ENCODE assay signal across 20 cellular contexts in the genomic region with DNA sequence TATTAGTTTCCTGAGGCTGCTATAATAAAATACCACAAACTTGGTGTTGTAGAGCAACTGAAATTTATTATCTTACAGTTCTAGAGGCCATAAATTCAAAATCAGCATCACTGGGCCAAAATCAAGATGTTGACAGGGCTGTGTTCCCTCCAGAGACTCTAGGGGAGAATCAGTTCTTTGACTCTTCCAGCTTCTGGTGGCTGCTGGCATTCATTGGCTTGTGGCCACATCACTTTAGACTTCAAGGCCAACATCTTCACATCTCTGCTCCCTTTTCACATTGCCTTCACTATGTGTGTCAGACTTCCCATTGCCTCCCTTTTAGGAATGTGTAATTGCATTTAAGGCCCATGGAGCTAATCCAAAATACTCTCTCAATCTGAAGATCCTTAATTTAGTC. TPM values are rescaled to one million over a fixed set of nuclear protein-coding genes. Genes with fewer than 3 reads are reported as not detected.
DNase-seq lines count a peak whose midpoint lies in the region; ATAC-seq and TF ChIP-seq lines count a peak whose summit lies in the region.
"Had no signal": no experiment of that assay in that cellular context is flagged by ENCODE, and none has a peak within 500 bp of the region (broad histone marks: within the 10 kb centered on the region; RNA-seq: fewer than 3 reads in every experiment).

No MANE protein-coding gene starts in this region.

- DNase-seq in CD4-positive, alpha-beta T cell: no peak
- DNase-seq in central memory CD8-positive, alpha-beta T cell (ENCODE audit: low spot score in 2 of 2): no peak
- DNase-seq in nephron progenitor cell (no peak), SHP77 treated with DMSO at 0.1 percent for 48 hours (lab: John Stamatoyannopoulos, UW) (no peak), left ventricle myocardium inferior (no peak), PC-9 (no peak), NCI-H2029 (lab: John Stamatoyannopoulos, UW) (no peak)
- DNase-seq: 8988T; ACHN; BE2C; C1 segment of cervical spinal cord; Caco-2; Calu3; CD4-positive, CD25-positive, alpha-beta regulatory T cell; CD8-positive, alpha-beta T cell; DMS79 treated with DMSO at 0.1 percent for 48 hours; GF-D8 had no signal

- H3K4me2 ChIP-seq in PC-9: no peak overlapping the region
- H3K4me2 ChIP-seq: BLaER1 had no signal

- H3K9me3 ChIP-seq in CD4-positive, alpha-beta T cell (ENCODE audit: control insufficient read depth, low read length): peaks cover 5% of the 10 kb centered on the region
- H3K9me3 ChIP-seq in HEK293 (ENCODE audit: control insufficient read depth, insufficient read depth, low read depth, low read length) (no peaks in the 10 kb centered on the region), left ventricle myocardium inferior (replicated peaks) (no peaks in the 10 kb centered on the region), PC-9 (ENCODE audit: insufficient read depth, low read depth) (no peaks in the 10 kb centered on the region)
- H3K9me3 ChIP-seq: BE2C, BLaER1, Caco-2 had no signal

- intact Hi-C loops in CD4-positive, alpha-beta T cell (cut with DNase I, micrococcal nuclease): loop anchor here (5.0 to 10.0 kb wide), 4 partner anchors 344 to 622 kb away; a partner anchor contains a TSS
- intact Hi-C loops in left ventricle myocardium inferior (cut with micrococcal nuclease): no loop called here
- intact Hi-C loops in PC-9 (cut with micrococcal nuclease; ENCODE audit: unreplicated experiment): loop anchor here (2.0 to 10.0 kb wide), 3 partner anchors 516 to 771 kb away; a partner anchor contains a TSS

- H3K4me1 ChIP-seq in HEK293 (ENCODE audit: control insufficient read depth, insufficient read depth, low read length) (no peaks in the 10 kb centered on the region; the same call in 1 of the 2 replicates), left ventricle myocardium inferior (peaks cover 22% of the 10 kb centered on the region), PC-9 (replicated peaks; ENCODE audit: insufficient read depth) (peaks cover 16% of the 10 kb centered on the region)
- H3K4me1 ChIP-seq: BE2C, Caco-2 had no signal

- H3K27me3 Mint-ChIP-seq in CD4-positive, alpha-beta T cell: peaks cover 29% of the 10 kb centered on the region
- peaks cover 35% of the 10 kb centered on the region for H3K27me3 Mint-ChIP-seq in central memory CD8-positive, alpha-beta T cell
- H3K27me3 Mint-ChIP-seq in nephron progenitor cell (ENCODE audit: low read depth, poor library complexity): peaks cover 44% of the 10 kb centered on the region

- CTCF ChIA-PET in CD4-positive, alpha-beta T cell (lab: Charles Lee): interaction anchor here (3.0 kb wide), 1 partner anchor 206 kb away, joined by 27 read pairs; no protein-coding TSS in a partner anchor
- CTCF ChIA-PET in HEK293 (lab: Yijun Ruan, JAX): interaction anchor here (0.6 to 2.1 kb wide), 3 partner anchors 8 to 517 kb away, joined by 3 to 11 read pairs (median 3); no protein-coding TSS in a partner anchor
- CTCF ChIA-PET in PC-9 (lab: Charles Lee): interaction anchor here (0.6 kb wide), 1 partner anchor 509 kb away, joined by 3 read pairs; no protein-coding TSS in a partner anchor

- no peak overlapping the region for H3K27ac Mint-ChIP-seq in CD4-positive, alpha-beta T cell
- no peak overlapping the region for H3K27ac Mint-ChIP-seq in central memory CD8-positive, alpha-beta T cell (ENCODE audit: low read depth)
- H3K27ac Mint-ChIP-seq in nephron progenitor cell: no peak overlapping the region
- H3K27ac Mint-ChIP-seq: CD14-positive monocyte; CD8-positive, alpha-beta T cell had no signal

- no peak for ATAC-seq in CD4-positive, alpha-beta T cell (ENCODE audit: poor library complexity)
- ATAC-seq in central memory CD8-positive, alpha-beta T cell (replicated peaks; ENCODE audit: extremely low read depth, poor library complexity, severe bottlenecking): no peak
- ATAC-seq: CD8-positive, alpha-beta T cell had no signal

- H3K36me3 ChIP-seq in HEK293 (ENCODE audit: control insufficient read depth in 2 of 2, insufficient read depth in 1 of 2, low read length in 2 of 2) (no peaks in the 10 kb centered on the region), left ventricle myocardium inferior (no peaks in the 10 kb centered on the region), PC-9 (ENCODE audit: low read depth) (no peaks in the 10 kb centered on the region)
- H3K36me3 ChIP-seq: BE2C, BLaER1 had no signal

- peak overlapping the region; percentile 4 for H3K4me3 Mint-ChIP-seq in CD4-positive, alpha-beta T cell
- H3K4me3 Mint-ChIP-seq in central memory CD8-positive, alpha-beta T cell: peak overlapping the region; percentile 92
- peak overlapping the region; percentile 43 for H3K4me3 Mint-ChIP-seq in nephron progenitor cell
- H3K4me3 Mint-ChIP-seq: CD14-positive monocyte had no signal

- peaks cover 24% of the 10 kb centered on the region for H3K79me2 ChIP-seq in PC-9 (ENCODE audit: low read depth)

- no peak overlapping the region for H2AFZ ChIP-seq in PC-9

- H3K27ac ChIP-seq in CD4-positive, alpha-beta T cell (ENCODE audit: low read depth, low read length): no peak overlapping the region
- no peak overlapping the region for H3K27ac ChIP-seq in HEK293 (ENCODE audit: extremely low read depth, low read depth, low read length)
- no peak overlapping the region for H3K27ac ChIP-seq in left ventricle myocardium inferior (replicated peaks)
- H3K27ac ChIP-seq in PC-9: no peak overlapping the region
- H3K27ac ChIP-seq: BLaER1 had no signal

- no peak for TF ChIP-seq CTCF in CD4-positive, alpha-beta T cell (IDR thresholded peaks at IDR 0.05)
- TF ChIP-seq CTCF in HEK293 (tag by site-specific recombination; IDR thresholded peaks at IDR 0.05): no peak
- TF ChIP-seq CTCF in nephron progenitor cell (IDR thresholded peaks at IDR 0.05): no peak
- no peak for TF ChIP-seq CTCF in left ventricle myocardium inferior (IDR thresholded peaks at IDR 0.05; ENCODE audit: borderline replicate concordance)
- no peak for TF ChIP-seq CTCF in PC-9 (conservative IDR thresholded peaks at IDR 0.05)

- H3K27me3 ChIP-seq in CD4-positive, alpha-beta T cell (ENCODE audit: control insufficient read depth, insufficient read depth, low read length): no peaks in the 10 kb centered on the region
- H3K27me3 ChIP-seq in left ventricle myocardium inferior (ENCODE audit: low read depth) (peaks cover 12% of the 10 kb centered on the region), PC-9 (ENCODE audit: insufficient read depth, low read depth) (peaks cover 24% of the 10 kb centered on the region; the same call in 1 of the 2 replicates)
- H3K27me3 ChIP-seq: BE2C, BLaER1 had no signal

- no peaks in the 10 kb centered on the region for H4K20me1 ChIP-seq in PC-9 (ENCODE audit: insufficient read depth)
- H4K20me1 ChIP-seq: BLaER1 had no signal

- no peak overlapping the region for H3K4me3 ChIP-seq in HEK293 (ENCODE audit: low read depth, low read length)
- no peak overlapping the region for H3K4me3 ChIP-seq in left ventricle myocardium inferior
- no peak overlapping the region for H3K4me3 ChIP-seq in PC-9
- H3K4me3 ChIP-seq: BLaER1 had no signal

- H3K9me3 Mint-ChIP-seq in CD4-positive, alpha-beta T cell: peaks cover 2% of the 10 kb centered on the region
- peaks cover 5% of the 10 kb centered on the region for H3K9me3 Mint-ChIP-seq in central memory CD8-positive, alpha-beta T cell
- peaks cover 7% of the 10 kb centered on the region for H3K9me3 Mint-ChIP-seq in nephron progenitor cell

- H3K9me2 ChIP-seq in PC-9 (ENCODE audit: insufficient read depth): no peaks in the 10 kb centered on the region

- H3K4me1 Mint-ChIP-seq in CD4-positive, alpha-beta T cell (ENCODE audit: low read depth): peaks cover 41% of the 10 kb centered on the region
- peaks cover 35% of the 10 kb centered on the region for H3K4me1 Mint-ChIP-seq in central memory CD8-positive, alpha-beta T cell
- H3K4me1 Mint-ChIP-seq in nephron progenitor cell: peaks cover 19% of the 10 kb centered on the region

- POLR2A ChIA-PET in CD4-positive, alpha-beta T cell (lab: Charles Lee): no interaction called here
- POLR2A ChIA-PET in HEK293 (lab: Yijun Ruan, JAX) (no interaction called here), PC-9 (lab: Charles Lee; ENCODE audit: unreplicated experiment) (interaction anchor here (0.6 to 0.7 kb wide), 2 partner anchors 292 to 320 kb away, joined by 7 to 28 read pairs; no protein-coding TSS in a partner anchor)

- no TSS peak for BruUV-seq in PC-9 (replicated peaks; lab: Mats Ljungman, UMichigan)

- H3K36me3 Mint-ChIP-seq in CD4-positive, alpha-beta T cell (ENCODE audit: low read depth): peaks cover 25% of the 10 kb centered on the region
- peaks cover 22% of the 10 kb centered on the region for H3K36me3 Mint-ChIP-seq in central memory CD8-positive, alpha-beta T cell (ENCODE audit: insufficient read depth)
- H3K36me3 Mint-ChIP-seq in nephron progenitor cell (ENCODE audit: low read depth): no peaks in the 10 kb centered on the region
- H3K36me3 Mint-ChIP-seq: CD14-positive monocyte; CD4-positive, CD25-positive, alpha-beta regulatory T cell had no signal

- H3F3A ChIP-seq in PC-9 (ENCODE audit: insufficient read depth, low read depth): no peaks in the 10 kb centered on the region; the same call in 1 of the 2 replicates

TF ChIP-seq in HEK293, 187 proteins besides CTCF, POLR2A, EP300 and RAD21:
- TF ChIP-seq SETDB1 (IDR thresholded peaks at IDR 0.05; ENCODE audit: insufficient read length, low read length) (peak; percentile 50), RBAK (tag by site-specific recombination; IDR thresholded peaks at IDR 0.05) (no peak)
TF ChIP-seq in HEK293: peak in this region for 1.

RNA-seq across cellular contexts. Expression of a gene that starts 1.6 kb away (rescaled TPM):
- 10 to 100 TPM; 21.7 to 24.3 TPM for total RNA-seq in CD4-positive, alpha-beta T cell
- total RNA-seq in left ventricle myocardium inferior (123 TPM), PC-9 (2021) (70.8 and 84.4 TPM in 2 replicates)

RNA-seq across cellular contexts. Expression of a gene that starts 57.5 kb away (rescaled TPM):
- not detected for total RNA-seq in CD4-positive, alpha-beta T cell
- total RNA-seq in left ventricle myocardium inferior (35.9 TPM), PC-9 (2021) (not detected in 2 replicates)

Comparison
In these comparisons a context has a peak if more than half of its experiments do, and no peak if none do; other contexts are left out.
1. H3K4me3 Mint-ChIP-seq: peak in every context shown above with its lines; median percentile 92 in central memory CD8-positive, alpha-beta T cell; 43 in nephron progenitor cell; 4 in CD4-positive, alpha-beta T cell.
2. RNA of a gene that starts 57.5 kb away (total RNA-seq): 35.9 TPM in left ventricle myocardium inferior (single experiment); not detected in CD4-positive, alpha-beta T cell and not detected in PC-9; every median in the first group is over 10 times any median in the second.